12 cellular contexts compared by ENCODE assay signal in genomic region chr1:88646852-88647645, GRCh38. TPM values are rescaled to one million over a fixed set of nuclear protein-coding genes. Genes with fewer than 3 reads are reported as not detected.
DNase-seq lines count a peak whose midpoint lies in the region; ATAC-seq and TF ChIP-seq lines count a peak whose summit lies in the region.
"Had no signal": no experiment of that assay in that cellular context is flagged by ENCODE, and none has a peak within 500 bp of the region (broad histone marks: within the 10 kb centered on the region; RNA-seq: fewer than 3 reads in every experiment).

No MANE protein-coding gene starts in this region.

- no peak overlapping the region for H3K4me3 Mint-ChIP-seq in activated naive CD4-positive, alpha-beta T cell treated with anti-CD3 and anti-CD28 coated beads, Interleukin-2, amount 10 ng/mL, durations not matched to agents 7 days and 5 days
- no peak overlapping the region for H3K4me3 Mint-ChIP-seq in activated T-cell treated with anti-CD3 and anti-CD28 coated beads, Interleukin-2, amount 50 U/mL, for 24 hours
- H3K4me3 Mint-ChIP-seq: CD4-positive, CD25-positive, alpha-beta regulatory T cell; stimulated activated naive CD8-positive, alpha-beta T cell treated with anti-CD3 and anti-CD28 coated beads, Interleukin-15, Interleukin-2, amounts not matched to agents 100 ng/mL and 50 ng/mL, for 24 hours had no signal

- H3K4me1 Mint-ChIP-seq in activated naive CD4-positive, alpha-beta T cell treated with anti-CD3 and anti-CD28 coated beads, Interleukin-2, amount 10 ng/mL, durations not matched to agents 7 days and 5 days = no peaks in the 10 kb centered on the region
- H3K4me1 Mint-ChIP-seq in activated T-cell treated with anti-CD3 and anti-CD28 coated beads, Interleukin-2, amount 50 U/mL, for 24 hours (ENCODE audit: low read depth) = no peaks in the 10 kb centered on the region

- H3K27me3 ChIP-seq in upper lobe of right lung (no peaks in the 10 kb centered on the region), testis (no peaks in the 10 kb centered on the region)

- H3K27me3 Mint-ChIP-seq in activated naive CD4-positive, alpha-beta T cell treated with anti-CD3 and anti-CD28 coated beads, Interleukin-2, amount 10 ng/mL, durations not matched to agents 7 days and 5 days = peaks cover 13% of the 10 kb centered on the region
- H3K27me3 Mint-ChIP-seq in activated T-cell treated with anti-CD3 and anti-CD28 coated beads, Interleukin-2, amount 50 U/mL, for 24 hours = peaks cover 5% of the 10 kb centered on the region

- H3K4me3 ChIP-seq in upper lobe of right lung (no peak overlapping the region), testis (no peak overlapping the region)

- DNase-seq in activated naive CD4-positive, alpha-beta T cell treated with anti-CD3 and anti-CD28 coated beads, Interleukin-2, amount 50 U/mL, for 72 hours (ENCODE audit: low spot score in 2 of 2) = no peak
- no peak for DNase-seq in activated naive CD4-positive, alpha-beta T cell treated with anti-CD3 and anti-CD28 coated beads, Interleukin-2, amount 10 ng/mL, durations not matched to agents 7 days and 5 days
- DNase-seq in SKM-1 treated with dmso at 0.1 percent for 144 hours (lab: John Stamatoyannopoulos, UW; ENCODE audit: unreplicated experiment) (peak; percentile 65), upper lobe of right lung (no peak), testis (no peak), NCI-H526 (lab: John Stamatoyannopoulos, UW) (no peak)
- no peak for DNase-seq in activated T-cell treated with anti-CD3 and anti-CD28 coated beads, Interleukin-2, amount 50 U/mL, for 24 hours
- DNase-seq: CD4-positive, CD25-positive, alpha-beta regulatory T cell; NCI-H446; WERI-Rb-1 had no signal

- peak overlapping the region in 1 of 2 donors; percentile 66 for H3K27ac Mint-ChIP-seq in activated naive CD4-positive, alpha-beta T cell treated with anti-CD3 and anti-CD28 coated beads, Interleukin-2, amount 50 U/mL, for 72 hours
- no peak overlapping the region for H3K27ac Mint-ChIP-seq in activated naive CD4-positive, alpha-beta T cell treated with anti-CD3 and anti-CD28 coated beads, Interleukin-2, amount 10 ng/mL, durations not matched to agents 7 days and 5 days
- H3K27ac Mint-ChIP-seq in activated T-cell treated with anti-CD3 and anti-CD28 coated beads, Interleukin-2, amount 50 U/mL, for 24 hours = no peak overlapping the region
- H3K27ac Mint-ChIP-seq: CD4-positive, CD25-positive, alpha-beta regulatory T cell; stimulated activated naive CD8-positive, alpha-beta T cell treated with anti-CD3 and anti-CD28 coated beads, Interleukin-15, Interleukin-2, amounts not matched to agents 100 ng/mL and 50 ng/mL, for 24 hours had no signal

- TF ChIP-seq CTCF in upper lobe of right lung (IDR thresholded peaks at IDR 0.05) = no peak
- TF ChIP-seq CTCF in testis (IDR thresholded peaks at IDR 0.05) = no peak

- H3K36me3 Mint-ChIP-seq in activated naive CD4-positive, alpha-beta T cell treated with anti-CD3 and anti-CD28 coated beads, Interleukin-2, amount 50 U/mL, for 72 hours = no peaks in the 10 kb centered on the region
- H3K36me3 Mint-ChIP-seq in activated naive CD4-positive, alpha-beta T cell treated with anti-CD3 and anti-CD28 coated beads, Interleukin-2, amount 10 ng/mL, durations not matched to agents 7 days and 5 days = no peaks in the 10 kb centered on the region
- no peaks in the 10 kb centered on the region for H3K36me3 Mint-ChIP-seq in activated T-cell treated with anti-CD3 and anti-CD28 coated beads, Interleukin-2, amount 50 U/mL, for 24 hours (ENCODE audit: low read depth)
- H3K36me3 Mint-ChIP-seq: CD4-positive, CD25-positive, alpha-beta regulatory T cell had no signal

- no peak for TF ChIP-seq POLR2A in testis (IDR thresholded peaks at IDR 0.05)

- H3K36me3 ChIP-seq in upper lobe of right lung = no peaks in the 10 kb centered on the region
- no peaks in the 10 kb centered on the region for H3K36me3 ChIP-seq in testis (ENCODE audit: low read depth, missing control alignments)
- H3K36me3 ChIP-seq: WERI-Rb-1 had no signal

- ATAC-seq in activated naive CD4-positive, alpha-beta T cell treated with anti-CD3 and anti-CD28 coated beads, Interleukin-2, amount 50 U/mL, for 72 hours = peak; percentile 22 to 87
- ATAC-seq in HG03378 (IDR thresholded peaks at IDR 0.05; ENCODE audit: unreplicated experiment) = peak; percentile 93
- ATAC-seq in upper lobe of right lung = peak; percentile 53

- H3K27ac ChIP-seq in upper lobe of right lung (no peak overlapping the region), testis (no peak overlapping the region)
- H3K27ac ChIP-seq: WERI-Rb-1 had no signal

- H3K4me1 ChIP-seq in upper lobe of right lung (no peaks in the 10 kb centered on the region), testis (no peaks in the 10 kb centered on the region)

- no peaks in the 10 kb centered on the region for H3K9me3 ChIP-seq in upper lobe of right lung
- no peaks in the 10 kb centered on the region for H3K9me3 ChIP-seq in testis

- intact Hi-C loops in upper lobe of right lung (cut with DNase I) = no loop called here
- intact Hi-C loops in testis (cut with DNase I; ENCODE audit: low total_unique reads) = no loop called here

- WGBS in testis, 2 donors = 74 to 84% methylated on average over 3 of the region's 3 CpGs

- no peaks in the 10 kb centered on the region for H3K9me3 Mint-ChIP-seq in activated naive CD4-positive, alpha-beta T cell treated with anti-CD3 and anti-CD28 coated beads, Interleukin-2, amount 50 U/mL, for 72 hours
- H3K9me3 Mint-ChIP-seq in activated naive CD4-positive, alpha-beta T cell treated with anti-CD3 and anti-CD28 coated beads, Interleukin-2, amount 10 ng/mL, durations not matched to agents 7 days and 5 days = no peaks in the 10 kb centered on the region
- H3K9me3 Mint-ChIP-seq in activated T-cell treated with anti-CD3 and anti-CD28 coated beads, Interleukin-2, amount 50 U/mL, for 24 hours = no peaks in the 10 kb centered on the region
- H3K9me3 Mint-ChIP-seq: stimulated activated naive CD8-positive, alpha-beta T cell treated with anti-CD3 and anti-CD28 coated beads, Interleukin-15, Interleukin-2, amounts not matched to agents 100 ng/mL and 50 ng/mL, for 24 hours had no signal

- CTCF ChIA-PET in activated naive CD4-positive, alpha-beta T cell treated with anti-CD3 and anti-CD28 coated beads, Interleukin-2, amount 10 ng/mL, durations not matched to agents 7 days and 5 days (lab: Charles Lee) = interaction anchor here (1.4 to 1.5 kb wide), 2 partner anchors 22 to 230 kb away, joined by 4 read pairs; no protein-coding TSS in a partner anchor

RNA-seq across cellular contexts. Expression of gene PKN2, which starts 37.0 kb away (rescaled TPM):
- total RNA-seq in activated naive CD4-positive, alpha-beta T cell treated with anti-CD3 and anti-CD28 coated beads, Interleukin-2, amount 50 U/mL, for 72 hours = 10 to 100 TPM; 27.0 to 35.0 TPM
- total RNA-seq in upper lobe of right lung (45.8 TPM), testis (10 to 100 TPM; 43.9 to 46.5 TPM)
- 12.0 TPM for polyA plus RNA-seq in testis (ENCODE audit: insufficient read depth, low read depth, low replicate concordance)
